ENCODE assay signal across 8 cellular contexts in the genomic region with DNA sequence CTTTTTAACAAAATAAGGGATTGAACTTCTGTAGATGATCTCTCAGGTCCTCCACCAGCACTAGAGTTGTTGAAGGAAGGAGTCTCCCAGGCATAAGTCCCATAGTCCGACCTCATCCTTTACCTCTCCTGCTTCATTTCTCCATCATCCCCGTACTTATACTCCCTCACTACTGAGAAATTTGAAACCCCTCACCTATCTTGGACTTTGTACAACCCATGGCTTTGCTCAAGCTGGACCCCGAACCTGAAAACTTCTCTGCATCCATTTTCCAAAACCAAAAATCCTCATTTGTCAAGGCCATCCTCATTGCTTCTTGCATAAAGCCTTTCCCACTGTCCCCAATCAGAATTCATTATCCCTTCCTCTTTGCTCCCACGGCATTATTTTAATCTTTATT. TPM values are rescaled to one million over a fixed set of nuclear protein-coding genes. Genes with fewer than 3 reads are reported as not detected.
DNase-seq lines count a peak whose midpoint lies in the region; ATAC-seq and TF ChIP-seq lines count a peak whose summit lies in the region.

No MANE protein-coding gene starts in this region.

- no peaks in the 10 kb centered on the region for H3K36me3 ChIP-seq in KMS-11 (ENCODE audit: insufficient read depth)

- ATAC-seq in naive thymus-derived CD8-positive, alpha-beta T cell = no peak
- ATAC-seq in HG03571 (IDR thresholded peaks at IDR 0.05; ENCODE audit: unreplicated experiment) = no peak

- H3K4me3 ChIP-seq in AG04450 (ENCODE audit: low read depth, low read length) = peak overlapping the region; percentile 89
- H3K4me3 ChIP-seq in KMS-11 (IDR thresholded peaks at IDR 0.05; ENCODE audit: insufficient read depth, low read depth, low read length) = no peak overlapping the region
- H3K4me3 ChIP-seq in choroid plexus epithelial cell (ENCODE audit: low read depth, low read length) = peak overlapping the region; percentile 83

- no peaks in the 10 kb centered on the region for H3K79me2 ChIP-seq in KMS-11 (ENCODE audit: insufficient read depth, low read depth)

- H3K9me3 ChIP-seq in AG04450 (ENCODE audit: control insufficient read depth, insufficient read depth, low read length) = no peaks in the 10 kb centered on the region; the same call in 1 of the 2 replicates

- H3K9me3 Mint-ChIP-seq in naive thymus-derived CD8-positive, alpha-beta T cell = no peaks in the 10 kb centered on the region

- CTCF ChIA-PET in AG04450 (lab: Charles Lee) = interaction anchor here (3.8 to 6.3 kb wide), 2 partner anchors 10 to 136 kb away, joined by 40 to 131 read pairs; partner anchors contain the start of gene SLC23A3

- H3K4me1 Mint-ChIP-seq in naive thymus-derived CD8-positive, alpha-beta T cell = peaks cover 16 to 35% (median 19%) of the 10 kb centered on the region in 4 donors

- H3K4me1 ChIP-seq in KMS-11 (ENCODE audit: low read depth, poor library complexity, severe bottlenecking) = peaks cover 11% of the 10 kb centered on the region

- H3K9ac ChIP-seq in KMS-11 = no peak overlapping the region

- no peaks in the 10 kb centered on the region for H4K20me1 ChIP-seq in KMS-11 (ENCODE audit: insufficient read depth)

- H3K4me2 ChIP-seq in KMS-11 = peak overlapping the region; percentile 22

- peak overlapping the region; percentile 86 to 99 (median 93) for H3K4me3 Mint-ChIP-seq in naive thymus-derived CD8-positive, alpha-beta T cell

- H3K27ac Mint-ChIP-seq in naive thymus-derived CD8-positive, alpha-beta T cell = peak overlapping the region; percentile 88 to 99 (median 97)

- H3K27me3 ChIP-seq in AG04450 (ENCODE audit: control insufficient read depth, insufficient read depth, low read length) (no peaks in the 10 kb centered on the region), KMS-11 (ENCODE audit: insufficient read depth, low read depth) (no peaks in the 10 kb centered on the region; the same call in 1 of the 2 replicates)

- POLR2A ChIA-PET in AG04450 (lab: Yijun Ruan, JAX) = no interaction called here
- POLR2A ChIA-PET in naive thymus-derived CD8-positive, alpha-beta T cell (lab: Charles Lee) = interaction anchor here (1.2 to 5.6 kb wide), 5 partner anchors 15 to 94 kb away, joined by 3 to 30 read pairs (median 13); partner anchors contain the start of genes ANKZF1, ATG9A, CNPPD1 and ZFAND2B

- TF ChIP-seq CTCF in AG04450 (IDR thresholded peaks at IDR 0.05; ENCODE audit: low read depth, low read length) = no peak
- TF ChIP-seq CTCF in KMS-11 (conservative IDR thresholded peaks at IDR 0.05; ENCODE audit: low read depth, low read length) = no peak
- no peak for TF ChIP-seq CTCF in choroid plexus epithelial cell (conservative IDR thresholded peaks at IDR 0.05; ENCODE audit: low read depth, low read length)

- H3K27me3 Mint-ChIP-seq in naive thymus-derived CD8-positive, alpha-beta T cell = no peaks in the 10 kb centered on the region

- peak overlapping the region; percentile 24 for H3K27ac ChIP-seq in AG04450 (ENCODE audit: low read depth, low read length)
- no peak overlapping the region for H3K27ac ChIP-seq in KMS-11

- DNase-seq in AG04450 (ENCODE audit: low read depth, low spot score) (no peak), choroid plexus epithelial cell (ENCODE audit: low read depth) (no peak), NCI-H774 (lab: John Stamatoyannopoulos, UW) (no peak), superior temporal gyrus (ENCODE audit: extremely low spot score) (no peak)
- no peak for DNase-seq in naive thymus-derived CD8-positive, alpha-beta T cell
- no peak for DNase-seq in stimulated activated CD4-positive, alpha-beta T cell treated with anti-CD3 and anti-CD28 coated beads, Interleukin-4, amount 100 ng/mL, for 1 hour

- peak overlapping the region; percentile 63; the same call in 1 of the 2 replicates for H2AFZ ChIP-seq in KMS-11 (ENCODE audit: low read depth)

- H3K36me3 Mint-ChIP-seq in naive thymus-derived CD8-positive, alpha-beta T cell = peaks cover 2 to 24% (median 12%) of the 10 kb centered on the region in 3 donors

RNA-seq across cellular contexts. Expression of gene NHEJ1, which starts 0.5 kb away (rescaled TPM):
- 21.9 and 22.9 TPM in 2 replicates for polyA plus RNA-seq in AG04450 (2011; rRNA removed)
- 28.4 and 31.9 TPM in 2 replicates for polyA minus RNA-seq in AG04450 (2011; rRNA and poly(A)+ RNA removed)
- 10 to 100 TPM; 17.0 to 20.1 TPM for total RNA-seq in naive thymus-derived CD8-positive, alpha-beta T cell
- 10 to 100 TPM; 16.6 to 29.1 (median 23.0) TPM for polyA plus RNA-seq in naive thymus-derived CD8-positive, alpha-beta T cell

RNA-seq across cellular contexts. Expression of gene SLC23A3, which starts 8.7 kb away (rescaled TPM):
- 0.26 and 0.53 TPM in 2 replicates for polyA plus RNA-seq in AG04450 (2011; rRNA removed)
- 0.70 and 0.78 TPM in 2 replicates for polyA minus RNA-seq in AG04450 (2011; rRNA and poly(A)+ RNA removed)
- 1 to 10 TPM; 2.7 to 3.3 TPM for total RNA-seq in naive thymus-derived CD8-positive, alpha-beta T cell
- not detected for polyA plus RNA-seq in naive thymus-derived CD8-positive, alpha-beta T cell

RNA-seq across cellular contexts. Expression of gene CNPPD1, which starts 15.6 kb away (rescaled TPM):
- polyA plus RNA-seq in AG04450 (2011; rRNA removed) = 28.0 and 29.9 TPM in 2 replicates
- 12.5 and 17.9 TPM in 2 replicates for polyA minus RNA-seq in AG04450 (2011; rRNA and poly(A)+ RNA removed)
- total RNA-seq in naive thymus-derived CD8-positive, alpha-beta T cell = 10 to 100 TPM; 59.1 to 64.1 TPM
- 10 to 100 TPM; 45.8 to 59.8 (median 50.4) TPM for polyA plus RNA-seq in naive thymus-derived CD8-positive, alpha-beta T cell

RNA-seq across cellular contexts. Expression of gene RETREG2, which starts 17.0 kb away (rescaled TPM):
- 71.7 and 78.7 TPM in 2 replicates for polyA plus RNA-seq in AG04450 (2011; rRNA removed)
- polyA minus RNA-seq in AG04450 (2011; rRNA and poly(A)+ RNA removed) = 97.0 and 122 TPM in 2 replicates
- total RNA-seq in naive thymus-derived CD8-positive, alpha-beta T cell = 100 to 1,000 TPM; 110 to 113 TPM
- 10 to 100 TPM; 52.0 to 64.3 (median 57.6) TPM for polyA plus RNA-seq in naive thymus-derived CD8-positive, alpha-beta T cell

RNA-seq across cellular contexts. Expression of gene ZFAND2B, which starts 45.5 kb away (rescaled TPM):
- 24.5 and 29.6 TPM in 2 replicates for polyA plus RNA-seq in AG04450 (2011; rRNA removed)
- polyA minus RNA-seq in AG04450 (2011; rRNA and poly(A)+ RNA removed) = 18.3 and 33.2 TPM in 2 replicates
- total RNA-seq in naive thymus-derived CD8-positive, alpha-beta T cell = 10 to 100 TPM; 69.6 to 81.9 TPM
- 10 to 100 TPM; 78.1 to 85.1 (median 78.1) TPM for polyA plus RNA-seq in naive thymus-derived CD8-positive, alpha-beta T cell
